Comparison of ENCODE assay signal across 1 cellular context in genomic region chr18:23106575-23106974, GRCh38.
TF ChIP-seq lines count a peak whose summit lies in the region.

No MANE protein-coding gene starts in this region.

TF ChIP-seq in WTC11, 78 proteins besides CTCF, POLR2A, EP300 and RAD21 (continued from another document):
- no peak for TF ChIP-seq HMGXB4 (CRISPR knock-in tag; IDR thresholded peaks at IDR 0.05)
- TF ChIP-seq ZNF425 (CRISPR knock-in tag; conservative IDR thresholded peaks at IDR 0.05) = no peak
- TF ChIP-seq CREM (CRISPR knock-in tag; IDR thresholded peaks at IDR 0.05) = no peak
- no peak for TF ChIP-seq E2F5 (CRISPR knock-in tag; IDR thresholded peaks at IDR 0.05)
- TF ChIP-seq, protein P1, sequence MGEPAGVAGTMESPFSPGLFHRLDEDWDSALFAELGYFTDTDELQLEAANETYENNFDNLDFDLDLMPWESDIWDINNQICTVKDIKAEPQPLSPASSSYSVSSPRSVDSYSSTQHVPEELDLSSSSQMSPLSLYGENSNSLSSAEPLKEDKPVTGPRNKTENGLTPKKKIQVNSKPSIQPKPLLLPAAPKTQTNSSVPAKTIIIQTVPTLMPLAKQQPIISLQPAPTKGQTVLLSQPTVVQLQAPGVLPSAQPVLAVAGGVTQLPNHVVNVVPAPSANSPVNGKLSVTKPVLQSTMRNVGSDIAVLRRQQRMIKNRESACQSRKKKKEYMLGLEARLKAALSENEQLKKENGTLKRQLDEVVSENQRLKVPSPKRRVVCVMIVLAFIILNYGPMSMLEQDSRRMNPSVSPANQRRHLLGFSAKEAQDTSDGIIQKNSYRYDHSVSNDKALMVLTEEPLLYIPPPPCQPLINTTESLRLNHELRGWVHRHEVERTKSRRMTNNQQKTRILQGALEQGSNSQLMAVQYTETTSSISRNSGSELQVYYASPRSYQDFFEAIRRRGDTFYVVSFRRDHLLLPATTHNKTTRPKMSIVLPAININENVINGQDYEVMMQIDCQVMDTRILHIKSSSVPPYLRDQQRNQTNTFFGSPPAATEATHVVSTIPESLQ (CRISPR knock-in tag; IDR thresholded peaks at IDR 0.05) = no peak
- no peak for TF ChIP-seq NR3C1 (CRISPR knock-in tag; conservative IDR thresholded peaks at IDR 0.05; ENCODE audit: low read depth)
- TF ChIP-seq SP1 (CRISPR knock-in tag; conservative IDR thresholded peaks at IDR 0.05) = no peak
- TF ChIP-seq MAX (CRISPR knock-in tag; IDR thresholded peaks at IDR 0.05) = no peak
- no peak for TF ChIP-seq ZSCAN18 (CRISPR knock-in tag; IDR thresholded peaks at IDR 0.05)
- TF ChIP-seq, protein P2, sequence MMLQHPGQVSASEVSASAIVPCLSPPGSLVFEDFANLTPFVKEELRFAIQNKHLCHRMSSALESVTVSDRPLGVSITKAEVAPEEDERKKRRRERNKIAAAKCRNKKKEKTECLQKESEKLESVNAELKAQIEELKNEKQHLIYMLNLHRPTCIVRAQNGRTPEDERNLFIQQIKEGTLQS (CRISPR knock-in tag; conservative IDR thresholded peaks at IDR 0.05) = no peak
